ENCODE assay signal across 11 cellular contexts in genomic region chr18:9535430-9535972, GRCh38.
DNase-seq lines count a peak whose midpoint lies in the region; ATAC-seq and TF ChIP-seq lines count a peak whose summit lies in the region.
"Had no signal": no experiment of that assay in that cellular context is flagged by ENCODE, and none has a peak within 500 bp of the region (broad histone marks: within the 10 kb centered on the region; RNA-seq: fewer than 3 reads in every experiment).

No MANE protein-coding gene starts in this region.

- H3K27me3 Mint-ChIP-seq in nephron progenitor cell (ENCODE audit: low read depth, poor library complexity): no peaks in the 10 kb centered on the region
- H3K27me3 Mint-ChIP-seq: B cell had no signal

- no peak for TF ChIP-seq POLR2A in vagina (IDR thresholded peaks at IDR 0.05)

- peak; percentile 41 to 59 for ATAC-seq in left cardiac atrium
- no peak for ATAC-seq in left colon

- H3K27ac ChIP-seq in vagina (peak overlapping the region; percentile 24), SJCRH30 (no peak overlapping the region)

- peaks cover 35% of the 10 kb centered on the region for H3K36me3 Mint-ChIP-seq in nephron progenitor cell (ENCODE audit: low read depth)

- H3K27ac Mint-ChIP-seq in nephron progenitor cell: peak overlapping the region; percentile 21
- H3K27ac Mint-ChIP-seq: B cell had no signal

- H3K9me3 ChIP-seq in vagina: no peaks in the 10 kb centered on the region
- H3K9me3 ChIP-seq in SJCRH30 (replicated peaks): no peaks in the 10 kb centered on the region

- no peak overlapping the region for H3K4me3 Mint-ChIP-seq in nephron progenitor cell
- H3K4me3 Mint-ChIP-seq: B cell had no signal

- peaks cover 0 to 48% of the 10 kb centered on the region in 2 donors for H3K36me3 ChIP-seq in vagina
- no peaks in the 10 kb centered on the region for H3K36me3 ChIP-seq in SJCRH30

- intact Hi-C loops in left cardiac atrium (cut with DNase I): no loop called here
- intact Hi-C loops in cardiac septum (cut with DNase I): no loop called here
- intact Hi-C loops in vagina (cut with DNase I): no loop called here
- intact Hi-C loops in left colon (cut with DNase I, micrococcal nuclease): no loop called here

- TF ChIP-seq CTCF in nephron progenitor cell (IDR thresholded peaks at IDR 0.05): no peak
- no peak for TF ChIP-seq CTCF in vagina (IDR thresholded peaks at IDR 0.05)

- DNase-seq in left cardiac atrium: no peak
- no peak for DNase-seq in cardiac septum (ENCODE audit: low spot score)
- peak; percentile 89 for DNase-seq in dedifferentiated amniotic fluid mesenchymal stem cell (ENCODE audit: extremely low spot score)
- DNase-seq in nephron progenitor cell: no peak
- DNase-seq in vagina (ENCODE audit: extremely low spot score in 2 of 2): no peak
- no peak for DNase-seq in NCI-H1694 (lab: John Stamatoyannopoulos, UW)
- DNase-seq in left colon: no peak
- no peak for DNase-seq in SJCRH30
- DNase-seq: NCI-H187 treated with DMSO at 0.1 percent for 48 hours, SW 1271 had no signal

- H3K9me3 Mint-ChIP-seq in nephron progenitor cell: no peaks in the 10 kb centered on the region

- H3K4me1 Mint-ChIP-seq in nephron progenitor cell: peaks cover 8% of the 10 kb centered on the region
- H3K4me1 Mint-ChIP-seq: B cell had no signal

- no peaks in the 10 kb centered on the region for H3K27me3 ChIP-seq in vagina
- no peaks in the 10 kb centered on the region for H3K27me3 ChIP-seq in SJCRH30

- H3K4me3 ChIP-seq in vagina (no peak overlapping the region), SJCRH30 (no peak overlapping the region)

- H3K4me1 ChIP-seq in vagina: no peaks in the 10 kb centered on the region
- no peaks in the 10 kb centered on the region for H3K4me1 ChIP-seq in SJCRH30
